13 cellular contexts compared by ENCODE assay signal in genomic region chr20:5686381-5687105, GRCh38.
DNase-seq lines count a peak whose midpoint lies in the region; ATAC-seq and TF ChIP-seq lines count a peak whose summit lies in the region.
"Had no signal": no experiment of that assay in that cellular context is flagged by ENCODE, and none has a peak within 500 bp of the region (broad histone marks: within the 10 kb centered on the region; RNA-seq: fewer than 3 reads in every experiment).

No MANE protein-coding gene starts in this region.

- DNase-seq in SIG-M5 treated with dmso at 0.1 percent for 504 hours (lab: John Stamatoyannopoulos, UW; ENCODE audit: unreplicated experiment), result peak; percentile 31
- DNase-seq in SIG-M5 (lab: John Stamatoyannopoulos, UW), result no peak
- no peak for DNase-seq in IMR-90
- DNase-seq in neural progenitor cell (ENCODE audit: low spot score), result no peak
- DNase-seq in activated naive CD4-positive, alpha-beta T cell treated with anti-CD3 and anti-CD28 coated beads, Interleukin-2, amount 10 ng/mL, durations not matched to agents 7 days and 5 days, result no peak
- no peak for DNase-seq in NCI-H2081 treated with DMSO at 0.1 percent for 48 hours (lab: John Stamatoyannopoulos, UW)
- DNase-seq: Caco-2; CD8-positive, alpha-beta memory T cell; DMS53; GF-D8; GOT3; H9 had no signal

- no peaks in the 10 kb centered on the region for H3K79me1 ChIP-seq in IMR-90 (ENCODE audit: low read depth in 1 of 2, low read length in 2 of 2)

- H3K36me3 ChIP-seq in IMR-90 (ENCODE audit: control insufficient read depth, insufficient read depth, low read length) (no peaks in the 10 kb centered on the region), neural progenitor cell (no peaks in the 10 kb centered on the region)

- H3K36me3 Mint-ChIP-seq in neural progenitor cell, result no peaks in the 10 kb centered on the region
- H3K36me3 Mint-ChIP-seq in activated naive CD4-positive, alpha-beta T cell treated with anti-CD3 and anti-CD28 coated beads, Interleukin-2, amount 10 ng/mL, durations not matched to agents 7 days and 5 days, result no peaks in the 10 kb centered on the region
- H3K36me3 Mint-ChIP-seq: CD8-positive, alpha-beta memory T cell had no signal

- no peak overlapping the region for H4K8ac ChIP-seq in IMR-90 (ENCODE audit: low read depth in 2 of 2, low read length in 2 of 2)

- TF ChIP-seq RAD21 in IMR-90 (IDR thresholded peaks at IDR 0.05; ENCODE audit: low read length), result no peak

- H3K4me3 Mint-ChIP-seq in neural progenitor cell, result no peak overlapping the region
- H3K4me3 Mint-ChIP-seq in activated naive CD4-positive, alpha-beta T cell treated with anti-CD3 and anti-CD28 coated beads, Interleukin-2, amount 10 ng/mL, durations not matched to agents 7 days and 5 days, result no peak overlapping the region
- H3K4me3 Mint-ChIP-seq: CD8-positive, alpha-beta memory T cell; H9 had no signal

- H3K56ac ChIP-seq in IMR-90 (ENCODE audit: extremely low read depth, insufficient read depth, low read length), result no peak overlapping the region

- H2AFZ ChIP-seq in IMR-90 (replicated peaks; ENCODE audit: low read length, poor library complexity), result no peak overlapping the region
- no peak overlapping the region for H2AFZ ChIP-seq in neural progenitor cell (replicated peaks)

- CTCF ChIA-PET in IMR-90 (lab: Yijun Ruan, JAX), result no interaction called here
- CTCF ChIA-PET in activated naive CD4-positive, alpha-beta T cell treated with anti-CD3 and anti-CD28 coated beads, Interleukin-2, amount 10 ng/mL, durations not matched to agents 7 days and 5 days (lab: Charles Lee), result no interaction called here

- H2BK15ac ChIP-seq in IMR-90 (ENCODE audit: low read depth, low read length), result no peak overlapping the region

- H3K14ac ChIP-seq in IMR-90 (replicated peaks; ENCODE audit: low read depth, low read length), result no peak overlapping the region

- 0 out of 2 replicates have a peak overlapping the region, but pooled peaks have one; percentile 58 for H2AK5ac ChIP-seq in IMR-90 (ENCODE audit: low read depth, low read length)

- no peaks in the 10 kb centered on the region for H3K27me3 ChIP-seq in IMR-90 (ENCODE audit: control insufficient read depth, insufficient read depth, low read length)
- no peaks in the 10 kb centered on the region for H3K27me3 ChIP-seq in neural progenitor cell

- no peak overlapping the region for H2BK120ac ChIP-seq in IMR-90 (ENCODE audit: low read depth, low read length)

- H3K27me3 Mint-ChIP-seq in neural progenitor cell (ENCODE audit: insufficient read depth, low read depth), result peaks cover 2% of the 10 kb centered on the region
- H3K27me3 Mint-ChIP-seq in activated naive CD4-positive, alpha-beta T cell treated with anti-CD3 and anti-CD28 coated beads, Interleukin-2, amount 10 ng/mL, durations not matched to agents 7 days and 5 days, result no peaks in the 10 kb centered on the region

- H3K18ac ChIP-seq in IMR-90 (ENCODE audit: low read depth, low read length), result no peak overlapping the region

- H3K4ac ChIP-seq in IMR-90 (ENCODE audit: low read depth, low read length), result no peak overlapping the region

- no peaks in the 10 kb centered on the region for H3K9me3 ChIP-seq in IMR-90 (ENCODE audit: control insufficient read depth, insufficient read depth, low read length)
- H3K9me3 ChIP-seq in neural progenitor cell (ENCODE audit: low read depth), result no peaks in the 10 kb centered on the region
- H3K9me3 ChIP-seq: Caco-2 had no signal

- H3K79me2 ChIP-seq in neural progenitor cell (ENCODE audit: low read depth), result no peaks in the 10 kb centered on the region

- H3K9ac ChIP-seq in IMR-90 (ENCODE audit: low read depth, low read length) (no peak overlapping the region), neural progenitor cell (no peak overlapping the region)

- POLR2A ChIA-PET in IMR-90 (lab: Charles Lee; ENCODE audit: unreplicated experiment), result no interaction called here

- no TSS peak for BruUV-seq in IMR-90 (replicated peaks; lab: Mats Ljungman, UMichigan)

- intact Hi-C loops in IMR-90 (cut with micrococcal nuclease), result no loop called here

- H4K5ac ChIP-seq in IMR-90 (ENCODE audit: low read depth, low read length), result no peak overlapping the region

- peak overlapping the region; percentile 10 for H2AK9ac ChIP-seq in IMR-90 (replicated peaks; ENCODE audit: low read depth, low read length, poor library complexity)

- H3K27ac ChIP-seq in IMR-90 (ENCODE audit: insufficient read depth, low read length) (no peak overlapping the region), neural progenitor cell (no peak overlapping the region)

- H3K4me1 Mint-ChIP-seq in neural progenitor cell, result peaks cover 2% of the 10 kb centered on the region
- H3K4me1 Mint-ChIP-seq in activated naive CD4-positive, alpha-beta T cell treated with anti-CD3 and anti-CD28 coated beads, Interleukin-2, amount 10 ng/mL, durations not matched to agents 7 days and 5 days, result no peaks in the 10 kb centered on the region
- H3K4me1 Mint-ChIP-seq: CD8-positive, alpha-beta memory T cell; H9 had no signal

- H4K91ac ChIP-seq in IMR-90 (ENCODE audit: insufficient read depth, low read depth, low read length), result peak overlapping the region; percentile 27; the same call in 1 of the 2 replicates

- ATAC-seq in IMR-90 (ENCODE audit: low read depth), result no peak
- ATAC-seq in HG03520 (IDR thresholded peaks at IDR 0.05; ENCODE audit: unreplicated experiment), result no peak

- H3K4me1 ChIP-seq in IMR-90 (ENCODE audit: control insufficient read depth, insufficient read depth, low read length) (no peaks in the 10 kb centered on the region), neural progenitor cell (no peaks in the 10 kb centered on the region)
- H3K4me1 ChIP-seq: Caco-2 had no signal

- no peaks in the 10 kb centered on the region for H3F3A ChIP-seq in neural progenitor cell (ENCODE audit: low read depth)

- no peaks in the 10 kb centered on the region for H4K20me1 ChIP-seq in IMR-90 (ENCODE audit: insufficient read depth, low read length)
- no peaks in the 10 kb centered on the region for H4K20me1 ChIP-seq in neural progenitor cell (ENCODE audit: low read depth)

- no peak for TF ChIP-seq POLR2A in IMR-90 (IDR thresholded peaks at IDR 0.05; ENCODE audit: low read depth, low read length)

- peak overlapping the region; percentile 48 for H3K27ac Mint-ChIP-seq in neural progenitor cell
- H3K27ac Mint-ChIP-seq in activated naive CD4-positive, alpha-beta T cell treated with anti-CD3 and anti-CD28 coated beads, Interleukin-2, amount 10 ng/mL, durations not matched to agents 7 days and 5 days, result no peak overlapping the region
- H3K27ac Mint-ChIP-seq: H9 had no signal

- no peak overlapping the region for H2BK5ac ChIP-seq in IMR-90 (ENCODE audit: low read depth, low read length, poor library complexity, severe bottlenecking)

- H3K9me1 ChIP-seq in IMR-90 (ENCODE audit: insufficient read depth, low read length), result 0 out of 2 replicates have a peak, but pooled peaks cover 3% of the 10 kb centered on the region

- H3K4me3 ChIP-seq in IMR-90 (ENCODE audit: insufficient read depth, low read depth, low read length), result no peak overlapping the region
- no peak overlapping the region for H3K4me3 ChIP-seq in neural progenitor cell

- H3K9me3 Mint-ChIP-seq in neural progenitor cell, result no peaks in the 10 kb centered on the region
- H3K9me3 Mint-ChIP-seq in activated naive CD4-positive, alpha-beta T cell treated with anti-CD3 and anti-CD28 coated beads, Interleukin-2, amount 10 ng/mL, durations not matched to agents 7 days and 5 days, result no peaks in the 10 kb centered on the region
- H3K9me3 Mint-ChIP-seq: CD8-positive, alpha-beta memory T cell; H9 had no signal

- no peak overlapping the region for H3K23ac ChIP-seq in IMR-90 (ENCODE audit: low read depth, low read length)

- TF ChIP-seq CTCF in IMR-90 (conservative IDR thresholded peaks at IDR 0.05; ENCODE audit: low read depth, low read length) (no peak), neural progenitor cell (IDR thresholded peaks at IDR 0.05) (no peak)

- H3K4me2 ChIP-seq in IMR-90 (ENCODE audit: low read depth, low read length) (no peak overlapping the region), neural progenitor cell (no peak overlapping the region)

- 85% methylated on average over 3 of the region's 15 CpGs; no CpG with 5 or more reads in 1 of the 2 experiments for WGBS in IMR-90 (ENCODE audit: extremely low coverage in 2 of 2, insufficient read length in 1 of 2), 2 experiments

- in situ Hi-C loops in IMR-90 (cut with MboI; ENCODE audit: low sequenced_read_pairs), result no loop called here

- H2BK20ac ChIP-seq in IMR-90 (ENCODE audit: low read depth, low read length), result no peak overlapping the region

- dilution Hi-C loops in IMR-90 (cut with HindIII; ENCODE audit: low sequenced_read_pairs, unreplicated experiment), result no loop called here

TF ChIP-seq in IMR-90, 13 proteins besides CTCF, POLR2A, EP300 and RAD21 (continues in another document):
- TF ChIP-seq MAFK (IDR thresholded peaks at IDR 0.05; ENCODE audit: low read depth, low read length), result no peak
- TF ChIP-seq ELK1 (IDR thresholded peaks at IDR 0.05; ENCODE audit: borderline replicate concordance, low read depth, low read length), result no peak
- no peak for TF ChIP-seq MXI1 (IDR thresholded peaks at IDR 0.05; ENCODE audit: borderline replicate concordance, low read depth, low read length)
- TF ChIP-seq RFX5 (IDR thresholded peaks at IDR 0.05; ENCODE audit: low read depth, low read length), result no peak
- TF ChIP-seq NFE2L2 (IDR thresholded peaks at IDR 0.05; ENCODE audit: low read depth, low read length), result no peak
- TF ChIP-seq FOS (IDR thresholded peaks at IDR 0.05; ENCODE audit: low read depth, low read length), result no peak
- no peak for TF ChIP-seq BHLHE40 (IDR thresholded peaks at IDR 0.05; ENCODE audit: low read depth, low read length)
- no peak for TF ChIP-seq USF2 (IDR thresholded peaks at IDR 0.05; ENCODE audit: low read depth, low read length)
- no peak for TF ChIP-seq CEBPB (IDR thresholded peaks at IDR 0.05; ENCODE audit: low read depth, low read length)
- no peak for TF ChIP-seq CHD1 (IDR thresholded peaks at IDR 0.05; ENCODE audit: low read depth, low read length)
